9 cellular contexts compared by ENCODE assay signal in genomic region chr10:122565766-122566206, GRCh38. TPM values are rescaled to one million over a fixed set of nuclear protein-coding genes. Genes with fewer than 3 reads are reported as not detected.
DNase-seq lines count a peak whose midpoint lies in the region; ATAC-seq and TF ChIP-seq lines count a peak whose summit lies in the region.
"Had no signal": no experiment of that assay in that cellular context is flagged by ENCODE, and none has a peak within 500 bp of the region (broad histone marks: within the 10 kb centered on the region; RNA-seq: fewer than 3 reads in every experiment).

No MANE protein-coding gene starts in this region.

- H3K27me3 ChIP-seq in CD4-positive, alpha-beta memory T cell (ENCODE audit: insufficient read depth, low read length) = no peaks in the 10 kb centered on the region
- H3K27me3 ChIP-seq in OCI-LY3 (ENCODE audit: low read depth, low read length) (peaks cover 16% of the 10 kb centered on the region), neural progenitor cell (no peaks in the 10 kb centered on the region)

- H3K4me3 ChIP-seq in CD4-positive, alpha-beta memory T cell (ENCODE audit: low read length in 2 of 2) = no peak overlapping the region
- H3K4me3 ChIP-seq in OCI-LY3 (ENCODE audit: low read length) (no peak overlapping the region), neural progenitor cell (no peak overlapping the region)

- H4K20me1 ChIP-seq in OCI-LY3 (ENCODE audit: insufficient read depth, low read length) (no peaks in the 10 kb centered on the region), neural progenitor cell (ENCODE audit: low read depth) (no peaks in the 10 kb centered on the region)

- peak in 1 of 2 donors; percentile 46 for ATAC-seq in activated T-cell treated with anti-CD3 and anti-CD28 coated beads, Interleukin-2, amount 50 U/mL, for 4 hours
- no peak for ATAC-seq in stimulated activated naive CD8-positive, alpha-beta T cell treated with anti-CD3 and anti-CD28 coated beads, Interleukin-15, amount 100 ng/mL, for 72 hours
- no peak for ATAC-seq in HG02884 (IDR thresholded peaks at IDR 0.05; ENCODE audit: unreplicated experiment)

- no peak overlapping the region for H3K9ac ChIP-seq in OCI-LY3 (ENCODE audit: low read length)
- H3K9ac ChIP-seq in neural progenitor cell = no peak overlapping the region

- no peak overlapping the region for H2AFZ ChIP-seq in OCI-LY3 (ENCODE audit: low read depth, low read length)
- H2AFZ ChIP-seq in neural progenitor cell (replicated peaks) = peak overlapping the region; percentile 73

- H3K9me3 ChIP-seq in CD4-positive, alpha-beta memory T cell (ENCODE audit: control insufficient read depth in 1 of 2, low read length in 2 of 2) = no peaks in the 10 kb centered on the region
- H3K9me3 ChIP-seq in OCI-LY3 (ENCODE audit: insufficient read depth, low read length) = no peaks in the 10 kb centered on the region
- no peaks in the 10 kb centered on the region for H3K9me3 ChIP-seq in neural progenitor cell (ENCODE audit: low read depth)

- H3K27me3 Mint-ChIP-seq in CD4-positive, alpha-beta memory T cell = peaks cover 12% of the 10 kb centered on the region in 2 donors
- peaks cover 12% of the 10 kb centered on the region for H3K27me3 Mint-ChIP-seq in activated T-cell treated with anti-CD3 and anti-CD28 coated beads, Interleukin-2, amount 50 U/mL, for 4 hours (ENCODE audit: low read depth)
- peaks cover 3% of the 10 kb centered on the region for H3K27me3 Mint-ChIP-seq in neural progenitor cell (ENCODE audit: insufficient read depth, low read depth)
- H3K27me3 Mint-ChIP-seq in stimulated activated naive CD8-positive, alpha-beta T cell treated with anti-CD3 and anti-CD28 coated beads, Interleukin-15, amount 100 ng/mL, for 72 hours = peaks cover 52% of the 10 kb centered on the region

- H3K36me3 ChIP-seq in CD4-positive, alpha-beta memory T cell (ENCODE audit: insufficient read depth, low read length) = no peaks in the 10 kb centered on the region
- no peaks in the 10 kb centered on the region for H3K36me3 ChIP-seq in OCI-LY3 (replicated peaks; ENCODE audit: low read depth, low read length)
- no peaks in the 10 kb centered on the region for H3K36me3 ChIP-seq in neural progenitor cell

- H3K4me2 ChIP-seq in OCI-LY3 (ENCODE audit: low read length) (no peak overlapping the region), neural progenitor cell (no peak overlapping the region)

- H3K79me2 ChIP-seq in OCI-LY3 (ENCODE audit: low read length) = no peaks in the 10 kb centered on the region
- H3K79me2 ChIP-seq in neural progenitor cell (ENCODE audit: low read depth) = no peaks in the 10 kb centered on the region

- no peaks in the 10 kb centered on the region for H3K36me3 Mint-ChIP-seq in CD4-positive, alpha-beta memory T cell
- no peaks in the 10 kb centered on the region for H3K36me3 Mint-ChIP-seq in activated T-cell treated with anti-CD3 and anti-CD28 coated beads, Interleukin-2, amount 50 U/mL, for 4 hours (ENCODE audit: insufficient read depth)
- H3K36me3 Mint-ChIP-seq in neural progenitor cell = no peaks in the 10 kb centered on the region

- peaks cover 9% of the 10 kb centered on the region for H3K4me1 ChIP-seq in CD4-positive, alpha-beta memory T cell (ENCODE audit: insufficient read depth, low read length)
- H3K4me1 ChIP-seq in OCI-LY3 (ENCODE audit: low read length) (no peaks in the 10 kb centered on the region), neural progenitor cell (no peaks in the 10 kb centered on the region)

- DNase-seq in CD4-positive, alpha-beta memory T cell = peak; percentile 60 to 70 (median 63)
- peak; percentile 77 for DNase-seq in HT1080 (ENCODE audit: low read depth)
- DNase-seq in activated T-cell treated with anti-CD3 and anti-CD28 coated beads, Interleukin-2, amount 50 U/mL, for 4 hours = peak; percentile 65
- DNase-seq in fibroblast of peridontal ligament (ENCODE audit: extremely low read depth) = peak; percentile 95
- DNase-seq in neural progenitor cell (ENCODE audit: low spot score) = peak; percentile 83
- DNase-seq in stimulated activated naive CD8-positive, alpha-beta T cell treated with anti-CD3 and anti-CD28 coated beads, Interleukin-15, amount 100 ng/mL, for 72 hours = peak; percentile 63 to 64

- no peak overlapping the region for H3K27ac Mint-ChIP-seq in CD4-positive, alpha-beta memory T cell
- H3K27ac Mint-ChIP-seq in neural progenitor cell = no peak overlapping the region
- peak overlapping the region in 1 of 2 donors; percentile 64 for H3K27ac Mint-ChIP-seq in stimulated activated naive CD8-positive, alpha-beta T cell treated with anti-CD3 and anti-CD28 coated beads, Interleukin-15, amount 100 ng/mL, for 72 hours
- H3K27ac Mint-ChIP-seq: IgD-negative memory B cell had no signal

- no peaks in the 10 kb centered on the region for H3F3A ChIP-seq in neural progenitor cell (ENCODE audit: low read depth)

- POLR2A ChIA-PET in CD4-positive, alpha-beta memory T cell (lab: Charles Lee; ENCODE audit: partially characterized antibody) = interaction anchor here (1.1 to 1.4 kb wide), 2 partner anchors 49 to 267 kb away, joined by 3 read pairs; no protein-coding TSS in a partner anchor

- intact Hi-C loops in CD4-positive, alpha-beta memory T cell (cut with micrococcal nuclease) = loop anchor here (1.0 to 10.0 kb wide), 8 partner anchors 40 to 569 kb away; partner anchors contain the start of gene HMX3

- H3K9me3 Mint-ChIP-seq in CD4-positive, alpha-beta memory T cell = peaks cover 0 to 2% (median 0%) of the 10 kb centered on the region in 8 donors
- no peaks in the 10 kb centered on the region for H3K9me3 Mint-ChIP-seq in activated T-cell treated with anti-CD3 and anti-CD28 coated beads, Interleukin-2, amount 50 U/mL, for 4 hours
- no peaks in the 10 kb centered on the region for H3K9me3 Mint-ChIP-seq in neural progenitor cell
- no peaks in the 10 kb centered on the region for H3K9me3 Mint-ChIP-seq in stimulated activated naive CD8-positive, alpha-beta T cell treated with anti-CD3 and anti-CD28 coated beads, Interleukin-15, amount 100 ng/mL, for 72 hours

- TF ChIP-seq CTCF in OCI-LY3 (IDR thresholded peaks at IDR 0.05; ENCODE audit: low read depth, low read length) (peak; percentile 64), neural progenitor cell (IDR thresholded peaks at IDR 0.05) (peak; percentile 93)

- no peak overlapping the region for H3K27ac ChIP-seq in CD4-positive, alpha-beta memory T cell (ENCODE audit: low read depth, low read length)
- H3K27ac ChIP-seq in OCI-LY3 (ENCODE audit: low read length) = no peak overlapping the region
- no peak overlapping the region for H3K27ac ChIP-seq in neural progenitor cell

- H3K4me1 Mint-ChIP-seq in CD4-positive, alpha-beta memory T cell = peaks cover 14 to 21% (median 18%) of the 10 kb centered on the region in 4 donors
- peaks cover 9% of the 10 kb centered on the region for H3K4me1 Mint-ChIP-seq in activated T-cell treated with anti-CD3 and anti-CD28 coated beads, Interleukin-2, amount 50 U/mL, for 4 hours (ENCODE audit: low read depth)
- H3K4me1 Mint-ChIP-seq in neural progenitor cell = peaks cover 5% of the 10 kb centered on the region
- peaks cover 10% of the 10 kb centered on the region for H3K4me1 Mint-ChIP-seq in stimulated activated naive CD8-positive, alpha-beta T cell treated with anti-CD3 and anti-CD28 coated beads, Interleukin-15, amount 100 ng/mL, for 72 hours
- H3K4me1 Mint-ChIP-seq: IgD-negative memory B cell had no signal

- CTCF ChIA-PET in CD4-positive, alpha-beta memory T cell (lab: Charles Lee; ENCODE audit: partially characterized antibody) = interaction anchor here (0.6 to 6.7 kb wide), 54 partner anchors 9 to 580 kb away, joined by 3 to 90 read pairs (median 6); no protein-coding TSS in a partner anchor

- H3K4me3 Mint-ChIP-seq in CD4-positive, alpha-beta memory T cell = peak overlapping the region in 1 of 8 donors; percentile 6
- no peak overlapping the region for H3K4me3 Mint-ChIP-seq in activated T-cell treated with anti-CD3 and anti-CD28 coated beads, Interleukin-2, amount 50 U/mL, for 4 hours
- H3K4me3 Mint-ChIP-seq in neural progenitor cell = no peak overlapping the region
- peak overlapping the region in 1 of 2 donors; percentile 49 for H3K4me3 Mint-ChIP-seq in stimulated activated naive CD8-positive, alpha-beta T cell treated with anti-CD3 and anti-CD28 coated beads, Interleukin-15, amount 100 ng/mL, for 72 hours
- H3K4me3 Mint-ChIP-seq: IgD-negative memory B cell had no signal

RNA-seq across cellular contexts. Expression of gene DMBT1, which starts 5.2 kb away (rescaled TPM):
- total RNA-seq in CD4-positive, alpha-beta memory T cell = not detected
- not detected for polyA plus RNA-seq in CD4-positive, alpha-beta memory T cell
- 1.1 and 2.2 TPM in 2 replicates for total RNA-seq in HT1080 (2014; rRNA removed; shearing (Covaris generic))
- 1.00 and 1.6 TPM in 2 replicates for polyA plus RNA-seq in HT1080 (2015; cell fraction: cytosol; rRNA removed)
- polyA plus RNA-seq in HT1080 (2015; cell fraction: nucleus; rRNA removed) = 6.3 and 6.5 TPM in 2 replicates
- under 1 TPM; 0.03 to 0.05 (median 0.05) TPM for total RNA-seq in activated T-cell treated with anti-CD3 and anti-CD28 coated beads, Interleukin-2, amount 50 U/mL, for 4 hours
- total RNA-seq in neural progenitor cell (ENCODE audit: low replicate concordance) = not detected in 2 replicates
- polyA plus RNA-seq: IgD-negative memory B cell had no signal
